ENCODE assay signal across 21 cellular contexts in genomic region chr4:147173317-147173716, GRCh38.
"Had no signal": no experiment of that assay in that cellular context is flagged by ENCODE, and none has a peak within 500 bp of the region (broad histone marks: within the 10 kb centered on the region; RNA-seq: fewer than 3 reads in every experiment).

No MANE protein-coding gene starts in this region.

- DNase-seq: IMR-90, Karpas-422, KG1, MG63, NCI-H1092 treated with DMSO at 0.1 percent for 48 hours, NCI-H1436, NCI-H187, NCI-H2029, NCI-H2081 treated with DMSO at 0.1 percent for 48 hours, NCI-H2171, NCI-H226, NCI-H446, NCI-H510A, NCI-H524 treated with DMSO at 0.1 percent for 48 hours, NCI-H69, NCI-H774, RPMI8226, SHP77 treated with DMSO at 0.1 percent for 48 hours, SJCRH30 had no signal

- H3K27ac ChIP-seq: SJCRH30 had no signal

- H3K4me1 ChIP-seq: SJCRH30 had no signal

- H3K9me3 ChIP-seq: MG63, SJCRH30 had no signal

- ATAC-seq: HepG2, SK-N-SH treated with all-trans-retinoic acid at 6 μM for 48 hours had no signal

- H3K27me3 ChIP-seq: MG63, SJCRH30 had no signal

- H3K4me3 ChIP-seq: MG63, SJCRH30 had no signal

- H3K36me3 ChIP-seq: MG63, SJCRH30 had no signal
